Comparison of ENCODE assay signal across 1 cellular context in the genomic region with DNA sequence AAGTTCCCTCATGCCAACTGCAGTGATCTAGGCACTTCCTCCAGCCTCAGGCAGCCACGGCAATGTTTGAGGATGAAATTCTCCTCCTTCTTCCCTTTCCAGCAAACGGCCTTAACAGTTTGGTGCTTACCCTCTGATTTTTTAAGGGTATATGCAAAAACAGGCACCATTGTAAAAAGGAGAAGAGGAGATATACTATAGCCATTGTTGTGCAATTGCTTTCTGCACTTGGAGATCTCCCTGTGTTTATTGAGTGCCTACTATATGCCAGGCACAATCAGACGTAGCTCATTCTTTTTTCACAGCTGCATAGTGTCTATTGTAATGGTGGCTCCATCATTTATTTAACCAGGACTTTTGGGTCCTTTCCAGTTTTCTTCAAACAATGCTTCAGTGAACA.
TF ChIP-seq lines count a peak whose summit lies in the region.

No MANE protein-coding gene starts in this region.

TF ChIP-seq in GM23338, 12 proteins besides CTCF, POLR2A, EP300 and RAD21 (continued from another document):
- TF ChIP-seq, protein P1, sequence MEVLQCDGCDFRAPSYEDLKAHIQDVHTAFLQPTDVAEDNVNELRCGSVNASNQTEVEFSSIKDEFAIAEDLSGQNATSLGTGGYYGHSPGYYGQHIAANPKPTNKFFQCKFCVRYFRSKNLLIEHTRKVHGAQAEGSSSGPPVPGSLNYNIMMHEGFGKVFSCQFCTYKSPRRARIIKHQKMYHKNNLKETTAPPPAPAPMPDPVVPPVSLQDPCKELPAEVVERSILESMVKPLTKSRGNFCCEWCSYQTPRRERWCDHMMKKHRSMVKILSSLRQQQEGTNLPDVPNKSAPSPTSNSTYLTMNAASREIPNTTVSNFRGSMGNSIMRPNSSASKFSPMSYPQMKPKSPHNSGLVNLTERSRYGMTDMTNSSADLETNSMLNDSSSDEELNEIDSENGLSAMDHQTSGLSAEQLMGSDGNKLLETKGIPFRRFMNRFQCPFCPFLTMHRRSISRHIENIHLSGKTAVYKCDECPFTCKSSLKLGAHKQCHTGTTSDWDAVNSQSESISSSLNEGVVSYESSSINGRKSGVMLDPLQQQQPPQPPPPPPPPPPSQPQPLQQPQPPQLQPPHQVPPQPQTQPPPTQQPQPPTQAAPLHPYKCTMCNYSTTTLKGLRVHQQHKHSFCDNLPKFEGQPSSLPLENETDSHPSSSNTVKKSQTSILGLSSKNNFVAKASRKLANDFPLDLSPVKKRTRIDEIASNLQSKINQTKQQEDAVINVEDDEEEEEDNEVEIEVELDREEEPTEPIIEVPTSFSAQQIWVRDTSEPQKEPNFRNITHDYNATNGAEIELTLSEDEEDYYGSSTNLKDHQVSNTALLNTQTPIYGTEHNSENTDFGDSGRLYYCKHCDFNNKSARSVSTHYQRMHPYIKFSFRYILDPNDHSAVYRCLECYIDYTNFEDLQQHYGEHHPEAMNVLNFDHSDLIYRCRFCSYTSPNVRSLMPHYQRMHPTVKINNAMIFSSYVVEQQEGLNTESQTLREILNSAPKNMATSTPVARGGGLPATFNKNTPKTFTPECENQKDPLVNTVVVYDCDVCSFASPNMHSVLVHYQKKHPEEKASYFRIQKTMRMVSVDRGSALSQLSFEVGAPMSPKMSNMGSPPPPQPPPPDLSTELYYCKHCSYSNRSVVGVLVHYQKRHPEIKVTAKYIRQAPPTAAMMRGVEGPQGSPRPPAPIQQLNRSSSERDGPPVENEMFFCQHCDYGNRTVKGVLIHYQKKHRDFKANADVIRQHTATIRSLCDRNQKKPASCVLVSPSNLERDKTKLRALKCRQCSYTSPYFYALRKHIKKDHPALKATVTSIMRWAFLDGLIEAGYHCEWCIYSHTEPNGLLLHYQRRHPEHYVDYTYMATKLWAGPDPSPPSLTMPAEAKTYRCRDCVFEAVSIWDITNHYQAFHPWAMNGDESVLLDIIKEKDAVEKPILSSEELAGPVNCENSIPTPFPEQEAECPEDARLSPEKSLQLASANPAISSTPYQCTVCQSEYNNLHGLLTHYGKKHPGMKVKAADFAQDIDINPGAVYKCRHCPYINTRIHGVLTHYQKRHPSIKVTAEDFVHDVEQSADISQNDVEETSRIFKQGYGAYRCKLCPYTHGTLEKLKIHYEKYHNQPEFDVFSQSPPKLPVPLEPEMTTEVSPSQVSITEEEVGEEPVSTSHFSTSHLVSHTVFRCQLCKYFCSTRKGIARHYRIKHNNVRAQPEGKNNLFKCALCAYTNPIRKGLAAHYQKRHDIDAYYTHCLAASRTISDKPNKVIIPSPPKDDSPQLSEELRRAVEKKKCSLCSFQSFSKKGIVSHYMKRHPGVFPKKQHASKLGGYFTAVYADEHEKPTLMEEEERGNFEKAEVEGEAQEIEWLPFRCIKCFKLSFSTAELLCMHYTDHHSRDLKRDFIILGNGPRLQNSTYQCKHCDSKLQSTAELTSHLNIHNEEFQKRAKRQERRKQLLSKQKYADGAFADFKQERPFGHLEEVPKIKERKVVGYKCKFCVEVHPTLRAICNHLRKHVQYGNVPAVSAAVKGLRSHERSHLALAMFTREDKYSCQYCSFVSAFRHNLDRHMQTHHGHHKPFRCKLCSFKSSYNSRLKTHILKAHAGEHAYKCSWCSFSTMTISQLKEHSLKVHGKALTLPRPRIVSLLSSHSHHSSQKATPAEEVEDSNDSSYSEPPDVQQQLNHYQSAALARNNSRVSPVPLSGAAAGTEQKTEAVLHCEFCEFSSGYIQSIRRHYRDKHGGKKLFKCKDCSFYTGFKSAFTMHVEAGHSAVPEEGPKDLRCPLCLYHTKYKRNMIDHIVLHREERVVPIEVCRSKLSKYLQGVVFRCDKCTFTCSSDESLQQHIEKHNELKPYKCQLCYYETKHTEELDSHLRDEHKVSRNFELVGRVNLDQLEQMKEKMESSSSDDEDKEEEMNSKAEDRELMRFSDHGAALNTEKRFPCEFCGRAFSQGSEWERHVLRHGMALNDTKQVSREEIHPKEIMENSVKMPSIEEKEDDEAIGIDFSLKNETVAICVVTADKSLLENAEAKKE (CRISPR knock-in tag; IDR thresholded peaks at IDR 0.05): no peak
- TF ChIP-seq, protein P2, sequence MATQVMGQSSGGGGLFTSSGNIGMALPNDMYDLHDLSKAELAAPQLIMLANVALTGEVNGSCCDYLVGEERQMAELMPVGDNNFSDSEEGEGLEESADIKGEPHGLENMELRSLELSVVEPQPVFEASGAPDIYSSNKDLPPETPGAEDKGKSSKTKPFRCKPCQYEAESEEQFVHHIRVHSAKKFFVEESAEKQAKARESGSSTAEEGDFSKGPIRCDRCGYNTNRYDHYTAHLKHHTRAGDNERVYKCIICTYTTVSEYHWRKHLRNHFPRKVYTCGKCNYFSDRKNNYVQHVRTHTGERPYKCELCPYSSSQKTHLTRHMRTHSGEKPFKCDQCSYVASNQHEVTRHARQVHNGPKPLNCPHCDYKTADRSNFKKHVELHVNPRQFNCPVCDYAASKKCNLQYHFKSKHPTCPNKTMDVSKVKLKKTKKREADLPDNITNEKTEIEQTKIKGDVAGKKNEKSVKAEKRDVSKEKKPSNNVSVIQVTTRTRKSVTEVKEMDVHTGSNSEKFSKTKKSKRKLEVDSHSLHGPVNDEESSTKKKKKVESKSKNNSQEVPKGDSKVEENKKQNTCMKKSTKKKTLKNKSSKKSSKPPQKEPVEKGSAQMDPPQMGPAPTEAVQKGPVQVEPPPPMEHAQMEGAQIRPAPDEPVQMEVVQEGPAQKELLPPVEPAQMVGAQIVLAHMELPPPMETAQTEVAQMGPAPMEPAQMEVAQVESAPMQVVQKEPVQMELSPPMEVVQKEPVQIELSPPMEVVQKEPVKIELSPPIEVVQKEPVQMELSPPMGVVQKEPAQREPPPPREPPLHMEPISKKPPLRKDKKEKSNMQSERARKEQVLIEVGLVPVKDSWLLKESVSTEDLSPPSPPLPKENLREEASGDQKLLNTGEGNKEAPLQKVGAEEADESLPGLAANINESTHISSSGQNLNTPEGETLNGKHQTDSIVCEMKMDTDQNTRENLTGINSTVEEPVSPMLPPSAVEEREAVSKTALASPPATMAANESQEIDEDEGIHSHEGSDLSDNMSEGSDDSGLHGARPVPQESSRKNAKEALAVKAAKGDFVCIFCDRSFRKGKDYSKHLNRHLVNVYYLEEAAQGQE (IDR thresholded peaks at IDR 0.05; ENCODE audit: unreplicated experiment): no peak
- TF ChIP-seq ZNF331 (CRISPR knock-in tag; IDR thresholded peaks at IDR 0.05; ENCODE audit: low read depth): no peak
- no peak for TF ChIP-seq EZH2phosphoT487 (IDR thresholded peaks at IDR 0.05; ENCODE audit: unreplicated experiment)
- TF ChIP-seq EZH2 (IDR thresholded peaks at IDR 0.05; ENCODE audit: low read depth, unreplicated experiment): no peak
